1 cellular context compared by ENCODE assay signal in genomic region chr4:38730830-38731646, GRCh38.
TF ChIP-seq lines count a peak whose summit lies in the region.

No MANE protein-coding gene starts in this region.

TF ChIP-seq in HepG2, 621 proteins besides CTCF, POLR2A, EP300 and RAD21 (continued from another document and continues in another):
- peak; percentile 75 for TF ChIP-seq ZNF687 (CRISPR knock-in tag; IDR thresholded peaks at IDR 0.05)
- TF ChIP-seq SIN3A (IDR thresholded peaks at IDR 0.05; ENCODE audit: borderline replicate concordance, low read depth, low read length), result no peak
- TF ChIP-seq ZNF451 (CRISPR knock-in tag; IDR thresholded peaks at IDR 0.05), result no peak
- peak; percentile 49; the same call in 1 of the 2 replicates for TF ChIP-seq ZNF788 (CRISPR knock-in tag; IDR thresholded peaks at IDR 0.05; ENCODE audit: borderline replicate concordance)
- 0 out of 2 replicates have a peak, but pooled peaks have one; percentile 30 for TF ChIP-seq CBX5 (CRISPR knock-in tag; IDR thresholded peaks at IDR 0.05; ENCODE audit: borderline replicate concordance)
- 0 out of 2 replicates have a peak, but pooled peaks have one; percentile 26 for TF ChIP-seq PHF8 (CRISPR knock-in tag; IDR thresholded peaks at IDR 0.05)
- TF ChIP-seq DMAP1 (CRISPR knock-in tag; IDR thresholded peaks at IDR 0.05), result no peak
- peak; percentile 36; the same call in 1 of the 2 replicates for TF ChIP-seq ZFY (CRISPR knock-in tag; IDR thresholded peaks at IDR 0.05)
- TF ChIP-seq ZNF552 (CRISPR knock-in tag; IDR thresholded peaks at IDR 0.05; ENCODE audit: borderline replicate concordance), result no peak
- 0 out of 2 replicates have a peak, but pooled peaks have one; percentile 43 for TF ChIP-seq ZNF546 (CRISPR knock-in tag; conservative IDR thresholded peaks at IDR 0.05)
- 0 out of 2 replicates have a peak, but pooled peaks have one; percentile 8 for TF ChIP-seq GATAD2A (CRISPR knock-in tag; IDR thresholded peaks at IDR 0.05)
- TF ChIP-seq ZNF747 (CRISPR knock-in tag; IDR thresholded peaks at IDR 0.05; ENCODE audit: borderline replicate concordance), result 0 out of 2 replicates have a peak, but pooled peaks have one; percentile 26
- TF ChIP-seq ZBTB7B (CRISPR knock-in tag; IDR thresholded peaks at IDR 0.05), result peak; percentile 63; the same call in 1 of the 2 replicates
- peak; percentile 54; the same call in 1 of the 2 replicates for TF ChIP-seq KMT2A (CRISPR knock-in tag; IDR thresholded peaks at IDR 0.05)
- peak; percentile 17; the same call in 1 of the 2 replicates for TF ChIP-seq NR2F2 (IDR thresholded peaks at IDR 0.05; ENCODE audit: borderline replicate concordance, low read depth)
- TF ChIP-seq FOXO1 (CRISPR knock-in tag; IDR thresholded peaks at IDR 0.05), result peak; percentile 25; the same call in 1 of the 2 replicates
- TF ChIP-seq BRCA1 (CRISPR knock-in tag; IDR thresholded peaks at IDR 0.05), result 0 out of 2 replicates have a peak, but pooled peaks have one; percentile 47
- peak; percentile 51; the same call in 1 of the 2 replicates for TF ChIP-seq ZNF235 (CRISPR knock-in tag; IDR thresholded peaks at IDR 0.05; ENCODE audit: borderline replicate concordance)
- peak; percentile 52 for TF ChIP-seq ZMYM4 (CRISPR knock-in tag; IDR thresholded peaks at IDR 0.05)
- peak; percentile 45; the same call in 1 of the 2 replicates for TF ChIP-seq ZFP91 (CRISPR knock-in tag; IDR thresholded peaks at IDR 0.05; ENCODE audit: borderline replicate concordance)
- TF ChIP-seq PREB (CRISPR knock-in tag; IDR thresholded peaks at IDR 0.05), result no peak
- 0 out of 2 replicates have a peak, but pooled peaks have one; percentile 41 for TF ChIP-seq ESRRA (CRISPR knock-in tag; IDR thresholded peaks at IDR 0.05; ENCODE audit: low read depth)
- TF ChIP-seq ZSCAN20 (CRISPR knock-in tag; IDR thresholded peaks at IDR 0.05; ENCODE audit: borderline replicate concordance), result no peak
- peak; percentile 30; the same call in 1 of the 2 replicates for TF ChIP-seq HIVEP1 (CRISPR knock-in tag; IDR thresholded peaks at IDR 0.05)
- TF ChIP-seq SOX13 (IDR thresholded peaks at IDR 0.05), result no peak
- TF ChIP-seq SOX13 (CRISPR knock-in tag; conservative IDR thresholded peaks at IDR 0.05 in 1 of 2, IDR thresholded peaks at IDR 0.05 in 1 of 2), result no peak
- 0 out of 2 replicates have a peak, but pooled peaks have one; percentile 28 for TF ChIP-seq TBX2 (CRISPR knock-in tag; IDR thresholded peaks at IDR 0.05; ENCODE audit: borderline replicate concordance)
- TF ChIP-seq POGZ (CRISPR knock-in tag; IDR thresholded peaks at IDR 0.05), result peak; percentile 41; the same call in 1 of the 2 replicates
- TF ChIP-seq HMGXB4 (CRISPR knock-in tag; IDR thresholded peaks at IDR 0.05; ENCODE audit: borderline replicate concordance in 1 of 2, low read depth in 1 of 2), result peak; percentile 35 to 66; a peak in 2 of 4 replicates
- 0 out of 2 replicates have a peak, but pooled peaks have one; percentile 33 for TF ChIP-seq SALL2 (CRISPR knock-in tag; IDR thresholded peaks at IDR 0.05)
- TF ChIP-seq NR2C2 (CRISPR knock-in tag; IDR thresholded peaks at IDR 0.05; ENCODE audit: borderline replicate concordance), result 0 out of 2 replicates have a peak, but pooled peaks have one; percentile 36
- no peak for TF ChIP-seq RFXAP (CRISPR knock-in tag; IDR thresholded peaks at IDR 0.05; ENCODE audit: borderline replicate concordance)
- peak; percentile 99 for TF ChIP-seq STAG1 (CRISPR knock-in tag; IDR thresholded peaks at IDR 0.05)
- peak; percentile 82 for TF ChIP-seq ZBTB7A (CRISPR knock-in tag; IDR thresholded peaks at IDR 0.05)
- no peak for TF ChIP-seq RARG (CRISPR knock-in tag; IDR thresholded peaks at IDR 0.05; ENCODE audit: low read depth)
- TF ChIP-seq PLSCR1 (CRISPR knock-in tag; IDR thresholded peaks at IDR 0.05; ENCODE audit: borderline replicate concordance), result no peak
- TF ChIP-seq SOX6 (IDR thresholded peaks at IDR 0.05), result no peak
- TF ChIP-seq SOX6 (CRISPR knock-in tag; IDR thresholded peaks at IDR 0.05), result peak; percentile 36
- TF ChIP-seq KDM5B (CRISPR knock-in tag; IDR thresholded peaks at IDR 0.05; ENCODE audit: borderline replicate concordance), result peak; percentile 67; the same call in 1 of the 2 replicates
- peak; percentile 69 for TF ChIP-seq SMC3 (IDR thresholded peaks at IDR 0.05; ENCODE audit: low read length)
- TF ChIP-seq ZFP90 (CRISPR knock-in tag; IDR thresholded peaks at IDR 0.05; ENCODE audit: borderline replicate concordance), result 0 out of 2 replicates have a peak, but pooled peaks have one; percentile 27
- no peak for TF ChIP-seq ZNF124 (CRISPR knock-in tag; IDR thresholded peaks at IDR 0.05)
- TF ChIP-seq ZSCAN22 (CRISPR knock-in tag; IDR thresholded peaks at IDR 0.05), result no peak
- no peak for TF ChIP-seq ONECUT2 (CRISPR knock-in tag; IDR thresholded peaks at IDR 0.05)
- TF ChIP-seq HNF4G (IDR thresholded peaks at IDR 0.05; ENCODE audit: borderline replicate concordance, low read depth, low read length), result 0 out of 2 replicates have a peak, but pooled peaks have one; percentile 5
- TF ChIP-seq HNF4G (CRISPR knock-in tag; IDR thresholded peaks at IDR 0.05; ENCODE audit: borderline replicate concordance, low read depth), result no peak
- TF ChIP-seq KDM2A (CRISPR knock-in tag; IDR thresholded peaks at IDR 0.05; ENCODE audit: borderline replicate concordance, low read depth), result peak; percentile 76
- TF ChIP-seq MAZ (IDR thresholded peaks at IDR 0.05; ENCODE audit: borderline replicate concordance, low read depth, low read length), result no peak
- TF ChIP-seq MAZ (CRISPR knock-in tag; IDR thresholded peaks at IDR 0.05; ENCODE audit: low read depth), result peak; percentile 59
- TF ChIP-seq ZNF34 (CRISPR knock-in tag; IDR thresholded peaks at IDR 0.05; ENCODE audit: borderline replicate concordance), result no peak
- peak; percentile 55; the same call in 1 of the 2 replicates for TF ChIP-seq MXD1 (CRISPR knock-in tag; IDR thresholded peaks at IDR 0.05)
- no peak for TF ChIP-seq NFIC (IDR thresholded peaks at IDR 0.05; ENCODE audit: low read length)
- peak; percentile 31; the same call in 1 of the 2 replicates for TF ChIP-seq PAXIP1 (CRISPR knock-in tag; conservative IDR thresholded peaks at IDR 0.05)
- TF ChIP-seq ZNF839 (CRISPR knock-in tag; IDR thresholded peaks at IDR 0.05; ENCODE audit: borderline replicate concordance), result no peak
- TF ChIP-seq ZFX (CRISPR knock-in tag; IDR thresholded peaks at IDR 0.05; ENCODE audit: low read depth), result peak; percentile 66
- 0 out of 2 replicates have a peak, but pooled peaks have one; percentile 66 for TF ChIP-seq EED (CRISPR knock-in tag; IDR thresholded peaks at IDR 0.05)
- TF ChIP-seq MYC (CRISPR knock-in tag; IDR thresholded peaks at IDR 0.05; ENCODE audit: borderline replicate concordance), result peak; percentile 68; the same call in 1 of the 2 replicates
- no peak for TF ChIP-seq HES4 (CRISPR knock-in tag; IDR thresholded peaks at IDR 0.05; ENCODE audit: borderline replicate concordance)
- 0 out of 2 replicates have a peak, but pooled peaks have one; percentile 67 for TF ChIP-seq ZNF343 (CRISPR knock-in tag; IDR thresholded peaks at IDR 0.05)
- 0 out of 2 replicates have a peak, but pooled peaks have one; percentile 27 for TF ChIP-seq HDAC1 (CRISPR knock-in tag; IDR thresholded peaks at IDR 0.05)
- TF ChIP-seq ZSCAN30 (CRISPR knock-in tag; IDR thresholded peaks at IDR 0.05), result no peak
